ENCODE assay signal across 18 cellular contexts in the genomic region with DNA sequence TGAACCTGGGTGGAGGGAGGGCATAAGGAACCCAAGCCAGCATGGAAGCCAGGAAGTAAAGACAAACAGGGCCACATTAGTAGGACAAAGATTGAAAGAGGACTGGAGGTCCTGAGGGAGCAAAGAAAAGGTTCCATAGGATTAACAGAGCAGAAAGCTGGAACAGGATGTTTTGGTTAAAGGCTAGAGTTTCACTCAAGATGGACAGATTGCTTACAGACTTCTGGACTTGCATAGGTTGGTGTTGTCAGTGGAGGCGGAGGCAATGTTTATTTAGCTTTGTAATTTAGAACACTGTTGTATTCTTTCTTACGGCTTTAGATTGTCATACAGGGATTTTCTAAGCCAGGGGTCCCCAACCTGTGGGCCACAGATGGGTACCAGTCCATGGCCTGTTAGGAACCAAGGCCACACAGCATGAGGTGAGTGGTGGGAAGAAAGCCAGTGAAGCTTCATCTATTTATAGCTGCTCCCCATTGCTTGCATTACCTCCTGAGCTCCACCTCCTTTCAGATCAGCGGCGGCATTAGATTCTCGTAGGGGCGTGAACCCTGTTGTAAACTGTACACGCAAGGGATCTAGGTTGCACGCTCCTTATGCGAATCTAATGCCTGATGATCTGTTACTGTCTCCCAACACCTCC.
"Had no signal": no experiment of that assay in that cellular context is flagged by ENCODE, and none has a peak within 500 bp of the region (broad histone marks: within the 10 kb centered on the region; RNA-seq: fewer than 3 reads in every experiment).

No MANE protein-coding gene starts in this region.

- ATAC-seq: activated T-cell treated with anti-CD3 and anti-CD28 coated beads, Interleukin-2, amount 50 U/mL, for 72 hours; naive thymus-derived CD8-positive, alpha-beta T cell; stimulated activated naive B cell treated with anti-CD40 and anti-IgM and Interleukin-4, amounts not matched to agents 10 μg/mL and 1 μg/mL and 100 μg/mL, for 72 hours had no signal

- DNase-seq: activated CD4-positive, alpha-beta T cell treated with anti-CD3 and anti-CD28 coated beads, Interleukin-2, amount 50 U/mL, for 4 hours; activated effector memory CD4-positive, alpha-beta T cell treated with anti-CD3 and anti-CD28 coated beads, Interleukin-2, amount 50 U/mL, for 16 hours; activated naive CD4-positive, alpha-beta T cell treated with anti-CD3 and anti-CD28 coated beads, Interleukin-2, amount 50 U/mL, for 16 hours; activated T-cell treated with anti-CD3 and anti-CD28 coated beads, Interleukin-2, amount 50 U/mL, for 72 hours; dermis blood vessel endothelial cell; foreskin melanocyte; glutamatergic neuron; hypothalamus; kidney; left ventricle myocardium inferior; mesendoderm; naive thymus-derived CD8-positive, alpha-beta T cell; pancreas; stimulated activated naive B cell treated with anti-CD40 and anti-IgM and Interleukin-4, amounts not matched to agents 10 μg/mL and 1 μg/mL and 100 μg/mL, for 72 hours; SW 1271; upper lobe of left lung had no signal

- H3K4me3 ChIP-seq: ascending aorta, left ventricle myocardium inferior, pancreas, thoracic aorta, upper lobe of left lung had no signal
